Comparison of ENCODE assay signal across 24 cellular contexts in genomic region chr10:113420057-113420732, GRCh38.
"Had no signal": no experiment of that assay in that cellular context is flagged by ENCODE, and none has a peak within 500 bp of the region (broad histone marks: within the 10 kb centered on the region; RNA-seq: fewer than 3 reads in every experiment).

No MANE protein-coding gene starts in this region.

- ATAC-seq: effector memory CD8-positive, alpha-beta T cell; gastrocnemius medialis; heart right ventricle; left cardiac atrium; left lung; left ventricle myocardium superior; lower lobe of right lung; mucosa of descending colon; naive thymus-derived CD8-positive, alpha-beta T cell had no signal

- H3K36me3 ChIP-seq: colonic mucosa, esophagus muscularis mucosa, gastrocnemius medialis, heart right ventricle, left lung, lower lobe of right lung had no signal

- DNase-seq: colonic mucosa; cortex of kidney; effector CD8-positive, alpha-beta T cell; effector memory CD8-positive, alpha-beta T cell; endodermal cell; foreskin fibroblast; foreskin melanocyte; gastrocnemius medialis; glutamatergic neuron; head of caudate nucleus; heart right ventricle; hippocampal formation; left cardiac atrium; left lung; left ventricle myocardium superior; lower lobe of right lung; mesenchymal stem cell; mucosa of descending colon; naive B cell; naive thymus-derived CD8-positive, alpha-beta T cell had no signal

- H3K27ac ChIP-seq: colonic mucosa, esophagus muscularis mucosa, gastrocnemius medialis, heart right ventricle, left lung, lower lobe of right lung had no signal

- H3K4me3 ChIP-seq: colonic mucosa, esophagus muscularis mucosa, gastrocnemius medialis, heart right ventricle, left lung, lower lobe of right lung, mucosa of descending colon had no signal

- FAIRE-seq: endometrium, islet of Langerhans, keratinocyte had no signal

- H3K4me1 ChIP-seq: gastrocnemius medialis, lower lobe of right lung had no signal

- H3K9me3 ChIP-seq: colonic mucosa had no signal

- H3K27me3 ChIP-seq: colonic mucosa, left lung had no signal
